ENCODE assay signal across 8 cellular contexts in genomic region chr1:42456010-42456753, GRCh38. TPM values are rescaled to one million over a fixed set of nuclear protein-coding genes. Genes with fewer than 3 reads are reported as not detected.
DNase-seq lines count a peak whose midpoint lies in the region; ATAC-seq and TF ChIP-seq lines count a peak whose summit lies in the region.

TSS of gene PPCS (plus strand) at chr1:42456543. CDS start at chr1:42456566, 23 bp downstream.
TSS of gene ZMYND12 (minus strand) at chr1:42456022. CDS start at chr1:42455997, 25 bp downstream.

- H3K36me3 Mint-ChIP-seq in activated CD4-positive, alpha-beta T cell treated with anti-CD3 and anti-CD28 coated beads, Interleukin-2, amount 10 ng/mL, durations not matched to agents 7 days and 5 days (ENCODE audit: low read depth): peaks cover 35% of the 10 kb centered on the region
- H3K36me3 Mint-ChIP-seq in dendritic cell treated with granulocyte-macrophage colony-stimulating factor and Interleukin-4, amounts not matched to agents 40 ng/mL and 50 ng/mL, for 4 days (ENCODE audit: low read depth): peaks cover 56% of the 10 kb centered on the region

- H3K27me3 ChIP-seq in BJ (ENCODE audit: control insufficient read depth, insufficient read depth, low read length) (no peaks in the 10 kb centered on the region; the same call in 1 of the 2 replicates), liver (ENCODE audit: control insufficient read depth in 4 of 4, insufficient read depth in 4 of 4, low read length in 3 of 4) (no peaks in the 10 kb centered on the region)

- peak within 1 kb of the TSS; percentile 89 for H3K4me3 Mint-ChIP-seq in activated CD4-positive, alpha-beta T cell treated with anti-CD3 and anti-CD28 coated beads, Interleukin-2, amount 10 ng/mL, durations not matched to agents 7 days and 5 days
- peak within 1 kb of the TSS; percentile 84 for H3K4me3 Mint-ChIP-seq in dendritic cell treated with granulocyte-macrophage colony-stimulating factor and Interleukin-4, amounts not matched to agents 40 ng/mL and 50 ng/mL, for 4 days

- peak; percentile 97 for TF ChIP-seq POLR2A in GM19099 (IDR thresholded peaks at IDR 0.05; ENCODE audit: extremely low read depth, insufficient read length, low read depth)

- peak within 1 kb of the TSS; percentile 96 to 98 for H3K27ac ChIP-seq in liver (ENCODE audit: low read depth in 1 of 2, low read length in 2 of 2)

- no peaks in the 10 kb centered on the region for H3K9me3 ChIP-seq in liver (ENCODE audit: control insufficient read depth in 4 of 4, low read length in 3 of 4)

- CTCF ChIA-PET in BJ (lab: Yijun Ruan, JAX): interaction anchor here (0.9 to 1.4 kb wide), 2 partner anchors 279 to 283 kb away, joined by 3 to 4 read pairs; no protein-coding TSS in a partner anchor
- CTCF ChIA-PET in activated CD4-positive, alpha-beta T cell treated with anti-CD3 and anti-CD28 coated beads, Interleukin-2, amount 10 ng/mL, durations not matched to agents 7 days and 5 days (lab: Charles Lee): interaction anchor here (1.2 kb wide), 1 partner anchor 12 kb away, joined by 4 read pairs; no protein-coding TSS in a partner anchor

- H3K4me3 ChIP-seq in BJ (ENCODE audit: low read depth, low read length): peak within 1 kb of the TSS; percentile 60
- peak within 1 kb of the TSS; percentile 89 to 97 (median 89) for H3K4me3 ChIP-seq in liver (ENCODE audit: low read depth in 1 of 3, low read length in 3 of 3)

- no peak for TF ChIP-seq RAD21 in liver (IDR thresholded peaks at IDR 0.05)

- H3K9me3 Mint-ChIP-seq in activated CD4-positive, alpha-beta T cell treated with anti-CD3 and anti-CD28 coated beads, Interleukin-2, amount 10 ng/mL, durations not matched to agents 7 days and 5 days: no peaks in the 10 kb centered on the region
- no peaks in the 10 kb centered on the region for H3K9me3 Mint-ChIP-seq in dendritic cell treated with granulocyte-macrophage colony-stimulating factor and Interleukin-4, amounts not matched to agents 40 ng/mL and 50 ng/mL, for 4 days

- POLR2A ChIA-PET in BJ (lab: Charles Lee): no interaction called here
- POLR2A ChIA-PET in activated CD4-positive, alpha-beta T cell treated with anti-CD3 and anti-CD28 coated beads, Interleukin-2, amount 10 ng/mL, durations not matched to agents 7 days and 5 days (lab: Charles Lee): interaction anchor here (0.6 kb wide), 1 partner anchor 111 kb away, joined by 4 read pairs; no protein-coding TSS in a partner anchor

- peak; percentile 66 for ATAC-seq in HG03378 (IDR thresholded peaks at IDR 0.05; ENCODE audit: unreplicated experiment)

- H3K27me3 Mint-ChIP-seq in activated CD4-positive, alpha-beta T cell treated with anti-CD3 and anti-CD28 coated beads, Interleukin-2, amount 10 ng/mL, durations not matched to agents 7 days and 5 days: peaks cover 1% of the 10 kb centered on the region
- no peaks in the 10 kb centered on the region for H3K27me3 Mint-ChIP-seq in dendritic cell treated with granulocyte-macrophage colony-stimulating factor and Interleukin-4, amounts not matched to agents 40 ng/mL and 50 ng/mL, for 4 days

- DNase-seq in BJ (ENCODE audit: low read depth) (peak; percentile 26), NCI-H510A treated with DMSO at 0.1 percent for 48 hours (lab: John Stamatoyannopoulos, UW) (peak; percentile 94)
- DNase-seq in activated CD4-positive, alpha-beta T cell treated with anti-CD3 and anti-CD28 coated beads, Interleukin-2, amount 10 ng/mL, durations not matched to agents 7 days and 5 days: peak; percentile 90
- peak; percentile 94 for DNase-seq in stimulated activated CD4-positive, alpha-beta T cell treated with anti-CD3 and anti-CD28 coated beads, Interleukin-4, amount 100 ng/mL, for 1 hour

- H3K4me1 ChIP-seq in liver (ENCODE audit: control insufficient read depth in 4 of 4, insufficient read depth in 4 of 4, low read length in 3 of 4): peaks cover 4 to 30% (median 20%) of the 10 kb centered on the region in 4 donors

- WGBS in liver: under 1% methylated on average over 66 of the region's 66 CpGs

- intact Hi-C loops in dendritic cell treated with granulocyte-macrophage colony-stimulating factor and Interleukin-4, amounts not matched to agents 40 ng/mL and 50 ng/mL, for 4 days (cut with micrococcal nuclease): loop anchor here (1.0 kb wide), 1 partner anchor 226 kb away; the partner anchor contains the start of gene YBX1

- TF ChIP-seq CTCF in BJ (IDR thresholded peaks at IDR 0.05; ENCODE audit: insufficient read depth, low read depth, low read length): no peak
- TF ChIP-seq CTCF in liver (IDR thresholded peaks at IDR 0.05; ENCODE audit: low read depth, low read length, missing input control): peak; percentile 26

- H3K9ac ChIP-seq in liver (ENCODE audit: low read depth in 1 of 2, low read length in 2 of 2): peak within 1 kb of the TSS; percentile 76 to 97

- peaks cover 36% of the 10 kb centered on the region for H3K4me1 Mint-ChIP-seq in activated CD4-positive, alpha-beta T cell treated with anti-CD3 and anti-CD28 coated beads, Interleukin-2, amount 10 ng/mL, durations not matched to agents 7 days and 5 days
- peaks cover 40% of the 10 kb centered on the region for H3K4me1 Mint-ChIP-seq in dendritic cell treated with granulocyte-macrophage colony-stimulating factor and Interleukin-4, amounts not matched to agents 40 ng/mL and 50 ng/mL, for 4 days (ENCODE audit: low read depth)

- H3K36me3 ChIP-seq in BJ (ENCODE audit: control insufficient read depth, insufficient read depth, low read length): no peaks in the 10 kb centered on the region; the same call in 1 of the 2 replicates
- peaks cover 0 to 26% (median 20%) of the 10 kb centered on the region in 4 donors for H3K36me3 ChIP-seq in liver (ENCODE audit: control insufficient read depth in 4 of 4, insufficient read depth in 3 of 4, low read depth in 1 of 4, low read length in 3 of 4)

- peak within 1 kb of the TSS; percentile 94 for H3K27ac Mint-ChIP-seq in activated CD4-positive, alpha-beta T cell treated with anti-CD3 and anti-CD28 coated beads, Interleukin-2, amount 10 ng/mL, durations not matched to agents 7 days and 5 days
- H3K27ac Mint-ChIP-seq in dendritic cell treated with granulocyte-macrophage colony-stimulating factor and Interleukin-4, amounts not matched to agents 40 ng/mL and 50 ng/mL, for 4 days: peak within 1 kb of the TSS; percentile 90

TF ChIP-seq in liver, 16 proteins besides CTCF, POLR2A, EP300 and RAD21 (continues in another document):
- TF ChIP-seq YY1 (IDR thresholded peaks at IDR 0.05) (peak; percentile 88), RXRA (IDR thresholded peaks at IDR 0.05) (peak in 1 of 2 donors; percentile 53), EGR1 (IDR thresholded peaks at IDR 0.05; ENCODE audit: low read depth in 2 of 2) (peak; percentile 91 to 94), REST (IDR thresholded peaks at IDR 0.05) (peak; percentile 12), NR2F2 (IDR thresholded peaks at IDR 0.05) (peak; percentile 55), GABPA (IDR thresholded peaks at IDR 0.05 in 1 of 2, conservative IDR thresholded peaks at IDR 0.05 in 1 of 2) (no peak), ZBTB33 (IDR thresholded peaks at IDR 0.05) (peak; percentile 48), JUND (IDR thresholded peaks at IDR 0.05) (peak in 1 of 2 donors; percentile 38), FOXA2 (IDR thresholded peaks at IDR 0.05) (no peak)

RNA-seq across cellular contexts. Expression of gene PPCS, which starts in this region (rescaled TPM):
- polyA plus RNA-seq in BJ (2011; rRNA removed) (27.1 and 30.6 TPM in 2 replicates), liver (10 to 100 TPM; 49.7 to 65.4 TPM)
- polyA minus RNA-seq in BJ (2011; rRNA and poly(A)+ RNA removed): 10.3 and 12.6 TPM in 2 replicates
- total RNA-seq in activated CD4-positive, alpha-beta T cell treated with anti-CD3 and anti-CD28 coated beads, Interleukin-2, amount 10 ng/mL, durations not matched to agents 7 days and 5 days: 10 to 100 TPM; 38.9 to 46.5 TPM
- total RNA-seq in liver: 10 to 100 TPM; 22.2 to 22.4 TPM

RNA-seq across cellular contexts. Expression of gene ZMYND12, which starts in this region (rescaled TPM):
- polyA plus RNA-seq in BJ (2011; rRNA removed) (0.66 and 1.3 TPM in 2 replicates), liver (1 to 10 TPM; 1.3 to 2.0 TPM)
- 0.66 TPM in 1 of 2 replicates, not detected in the other for polyA minus RNA-seq in BJ (2011; rRNA and poly(A)+ RNA removed)
- under 1 TPM; 0.56 to 0.69 TPM for total RNA-seq in activated CD4-positive, alpha-beta T cell treated with anti-CD3 and anti-CD28 coated beads, Interleukin-2, amount 10 ng/mL, durations not matched to agents 7 days and 5 days
- total RNA-seq in liver: 1 to 10 TPM; 2.1 to 3.0 TPM

Comparison
In these comparisons a context has a peak if more than half of its experiments do, and no peak if none do; other contexts are left out.
1. Peak in every context shown above with its lines: DNase-seq, ATAC-seq, H3K4me3 ChIP-seq and H3K27ac ChIP-seq.
2. DNase-seq: peak in every context shown above with its lines; median percentile 94 in NCI-H510A treated with DMSO at 0.1 percent for 48 hours; 94 in stimulated activated CD4-positive, alpha-beta T cell treated with anti-CD3 and anti-CD28 coated beads, Interleukin-4, amount 100 ng/mL, for 1 hour; 90 in activated CD4-positive, alpha-beta T cell treated with anti-CD3 and anti-CD28 coated beads, Interleukin-2, amount 10 ng/mL, durations not matched to agents 7 days and 5 days; 26 in BJ.